10 cellular contexts compared by ENCODE assay signal in the genomic region with DNA sequence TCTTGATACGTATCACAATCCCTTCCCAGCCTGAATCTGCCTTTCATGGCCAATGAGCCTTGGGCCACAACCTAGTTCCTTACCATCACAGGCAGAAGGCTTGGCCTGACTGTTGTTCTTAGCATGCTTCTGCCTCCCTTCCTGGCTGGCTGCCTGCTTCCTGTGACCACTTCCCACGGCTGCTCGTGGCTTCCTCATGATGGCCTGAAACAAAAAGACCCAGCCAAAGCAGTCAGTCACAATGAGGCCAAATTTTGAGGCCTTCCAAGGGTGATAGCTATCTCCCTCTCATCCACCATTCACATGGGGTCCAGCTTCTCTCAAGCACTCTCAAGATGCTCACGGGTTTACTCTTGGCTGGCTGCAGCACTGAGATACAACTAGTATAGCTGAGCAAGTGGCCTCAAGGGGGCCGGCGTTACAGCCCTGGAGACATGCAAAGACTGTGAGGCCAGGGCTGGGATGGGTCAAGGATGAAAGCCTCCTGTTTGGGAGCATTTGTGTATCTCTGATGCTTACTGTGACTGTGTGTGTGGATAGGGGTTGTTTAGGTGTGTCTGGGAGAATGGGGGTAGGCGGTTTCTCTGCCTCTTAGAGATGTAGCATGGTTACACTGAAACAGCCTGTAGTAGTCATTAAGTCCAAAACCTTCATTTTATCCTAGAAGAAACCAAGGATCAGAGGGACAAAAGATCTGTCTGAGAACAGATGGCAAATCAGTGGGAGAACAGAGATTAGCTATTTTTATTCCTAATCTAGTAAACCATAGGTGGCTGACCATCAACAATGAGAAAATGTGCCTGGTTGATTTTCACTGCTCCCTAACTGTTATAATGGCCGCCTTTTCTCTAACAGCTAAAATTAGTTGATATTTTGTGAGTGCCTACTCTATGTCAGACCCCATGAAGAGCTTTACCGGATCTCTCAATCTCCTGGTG. TPM values are rescaled to one million over a fixed set of nuclear protein-coding genes. Genes with fewer than 3 reads are reported as not detected.
DNase-seq lines count a peak whose midpoint lies in the region; ATAC-seq and TF ChIP-seq lines count a peak whose summit lies in the region.
"Had no signal": no experiment of that assay in that cellular context is flagged by ENCODE, and none has a peak within 500 bp of the region (broad histone marks: within the 10 kb centered on the region; RNA-seq: fewer than 3 reads in every experiment).

No MANE protein-coding gene starts in this region.

- H3K9me3 ChIP-seq in DND-41 (ENCODE audit: insufficient read depth, low read length, severe bottlenecking) (no peaks in the 10 kb centered on the region), Loucy (ENCODE audit: insufficient read depth, low read depth, low read length) (no peaks in the 10 kb centered on the region)
- no peaks in the 10 kb centered on the region for H3K9me3 ChIP-seq in naive thymus-derived CD4-positive, alpha-beta T cell (ENCODE audit: control insufficient read depth in 2 of 3, low read length in 3 of 3)
- H3K9me3 ChIP-seq: SK-N-SH had no signal

- peak overlapping the region in 5 of 9 donors; percentile 4 to 78 (median 51) for H3K27ac Mint-ChIP-seq in naive thymus-derived CD4-positive, alpha-beta T cell
- no peak overlapping the region for H3K27ac Mint-ChIP-seq in mesothelial cell of epicardium

- H3K79me2 ChIP-seq in DND-41 (ENCODE audit: insufficient read depth, low read length) (peaks cover 15% of the 10 kb centered on the region), Loucy (ENCODE audit: insufficient read depth, low read length) (peaks cover 31% of the 10 kb centered on the region)

- intact Hi-C loops in naive thymus-derived CD4-positive, alpha-beta T cell (cut with micrococcal nuclease): no loop called here

- CTCF ChIA-PET in naive thymus-derived CD4-positive, alpha-beta T cell (lab: Charles Lee): interaction anchor here (0.8 kb wide), 1 partner anchor 31 kb away, joined by 3 read pairs; no protein-coding TSS in a partner anchor

- H3F3A ChIP-seq in Loucy (ENCODE audit: low read depth): no peaks in the 10 kb centered on the region

- H3K4me3 ChIP-seq in DND-41 (ENCODE audit: low read depth in 1 of 2, low read length in 2 of 2) (no peak overlapping the region), Loucy (ENCODE audit: low read length, poor library complexity, severe bottlenecking) (peak overlapping the region; percentile 38)
- H3K4me3 ChIP-seq in naive thymus-derived CD4-positive, alpha-beta T cell (ENCODE audit: low read length): no peak overlapping the region

- H3K27me3 Mint-ChIP-seq in naive thymus-derived CD4-positive, alpha-beta T cell: no peaks in the 10 kb centered on the region
- no peaks in the 10 kb centered on the region for H3K27me3 Mint-ChIP-seq in mesothelial cell of epicardium (ENCODE audit: low read depth)

- no peaks in the 10 kb centered on the region for H3K27me3 ChIP-seq in DND-41 (ENCODE audit: insufficient read depth, low read length, poor library complexity)
- H3K27me3 ChIP-seq in Loucy (ENCODE audit: insufficient read depth, low read length, poor library complexity, severe bottlenecking): no peaks in the 10 kb centered on the region
- H3K27me3 ChIP-seq in naive thymus-derived CD4-positive, alpha-beta T cell (ENCODE audit: control insufficient read depth in 2 of 2, insufficient read depth in 2 of 2, low read length in 2 of 2): no peaks in the 10 kb centered on the region

- H3K4me1 ChIP-seq in DND-41 (ENCODE audit: insufficient read depth, low read length) (peaks cover 11% of the 10 kb centered on the region), Loucy (ENCODE audit: insufficient read depth, low read length, poor library complexity, severe bottlenecking) (peaks cover 46% of the 10 kb centered on the region)
- H3K4me1 ChIP-seq in naive thymus-derived CD4-positive, alpha-beta T cell (ENCODE audit: control insufficient read depth in 2 of 2, insufficient read depth in 2 of 2, low read length in 2 of 2): peaks cover 10 to 13% of the 10 kb centered on the region in 2 donors

- H3K36me3 Mint-ChIP-seq in naive thymus-derived CD4-positive, alpha-beta T cell: peaks cover 4 to 31% (median 11%) of the 10 kb centered on the region in 5 donors
- peaks cover 7% of the 10 kb centered on the region for H3K36me3 Mint-ChIP-seq in mesothelial cell of epicardium

- H2AFZ ChIP-seq in DND-41 (ENCODE audit: low read depth, low read length) (no peak overlapping the region), Loucy (ENCODE audit: low read length) (peak overlapping the region; percentile 67)

- H3K9me3 Mint-ChIP-seq in naive thymus-derived CD4-positive, alpha-beta T cell: no peaks in the 10 kb centered on the region
- H3K9me3 Mint-ChIP-seq in mesothelial cell of epicardium: no peaks in the 10 kb centered on the region

- H3K9ac ChIP-seq in DND-41 (ENCODE audit: low read depth, low read length) (no peak overlapping the region), Loucy (ENCODE audit: low read depth, low read length, poor library complexity, severe bottlenecking) (peak overlapping the region; percentile 57)
- H3K9ac ChIP-seq: SK-N-SH had no signal

- TF ChIP-seq CTCF in DND-41 (IDR thresholded peaks at IDR 0.05; ENCODE audit: borderline replicate concordance, extremely low read depth, low read length, poor library complexity, severe bottlenecking) (no peak), Loucy (conservative IDR thresholded peaks at IDR 0.05; ENCODE audit: low read length) (peak; percentile 61), mesothelial cell of epicardium (IDR thresholded peaks at IDR 0.05; ENCODE audit: unreplicated experiment) (no peak)

- H3K36me3 ChIP-seq in DND-41 (ENCODE audit: insufficient read depth, low read length): peaks cover 47% of the 10 kb centered on the region
- H3K36me3 ChIP-seq in Loucy (ENCODE audit: insufficient read depth, low read length): peaks cover 22% of the 10 kb centered on the region; the same call in 1 of the 2 replicates
- H3K36me3 ChIP-seq in naive thymus-derived CD4-positive, alpha-beta T cell (ENCODE audit: control insufficient read depth in 2 of 3, insufficient read depth in 3 of 3, low read length in 3 of 3): peaks cover 0 to 43% (median 8%) of the 10 kb centered on the region in 3 experiments

- H4K20me1 ChIP-seq in DND-41 (ENCODE audit: insufficient read depth, low read length) (no peaks in the 10 kb centered on the region), Loucy (ENCODE audit: insufficient read depth, low read length, poor library complexity, severe bottlenecking) (no peaks in the 10 kb centered on the region)

- POLR2A ChIA-PET in naive thymus-derived CD4-positive, alpha-beta T cell (lab: Charles Lee): interaction anchor here (0.7 to 0.8 kb wide), 2 partner anchors 58 to 159 kb away, joined by 3 read pairs; no protein-coding TSS in a partner anchor

- no peak overlapping the region for H3K4me2 ChIP-seq in DND-41 (ENCODE audit: insufficient read depth, low read length)
- peak overlapping the region; percentile 57 for H3K4me2 ChIP-seq in Loucy (ENCODE audit: low read depth, low read length, poor library complexity, severe bottlenecking)
- H3K4me2 ChIP-seq: SK-N-SH had no signal

- no peaks in the 10 kb centered on the region for H3K9me2 ChIP-seq in Loucy (replicated peaks; ENCODE audit: low read depth, low read length)
- H3K9me2 ChIP-seq: SK-N-SH had no signal

- ATAC-seq in DND-41 (ENCODE audit: insufficient read depth, low read depth) (no peak), HG02973 (IDR thresholded peaks at IDR 0.05; ENCODE audit: unreplicated experiment) (no peak), GM19467 (IDR thresholded peaks at IDR 0.05; ENCODE audit: unreplicated experiment) (no peak)
- no peak for ATAC-seq in naive thymus-derived CD4-positive, alpha-beta T cell

- DNase-seq in DND-41 (peak; percentile 19), cerebellum (ENCODE audit: low spot score) (peak; percentile 83), mesothelial cell of epicardium (ENCODE audit: low spot score in 2 of 2, unreplicated experiment in 2 of 2) (no peak), DMS 273 (lab: John Stamatoyannopoulos, UW; ENCODE audit: unreplicated experiment) (no peak)
- DNase-seq in naive thymus-derived CD4-positive, alpha-beta T cell: no peak
- DNase-seq: kidney, SK-N-SH had no signal

- no peak overlapping the region for H3K27ac ChIP-seq in DND-41 (ENCODE audit: low read length)
- H3K27ac ChIP-seq in naive thymus-derived CD4-positive, alpha-beta T cell (ENCODE audit: low read depth, low read length): no peak overlapping the region

- H3K4me3 Mint-ChIP-seq in naive thymus-derived CD4-positive, alpha-beta T cell: peak overlapping the region in 1 of 10 donors; percentile 6
- H3K4me3 Mint-ChIP-seq in mesothelial cell of epicardium: no peak overlapping the region

- peaks cover 24 to 49% (median 44%) of the 10 kb centered on the region in 7 donors for H3K4me1 Mint-ChIP-seq in naive thymus-derived CD4-positive, alpha-beta T cell
- H3K4me1 Mint-ChIP-seq in mesothelial cell of epicardium: peaks cover 9% of the 10 kb centered on the region

RNA-seq across cellular contexts. Expression of a gene that starts 5.4 kb away (rescaled TPM):
- total RNA-seq in cerebellum (8.5 TPM), mesothelial cell of epicardium (10.9 to 14.0 TPM (median 13.2 TPM) in 3 replicates)
- 10 to 100 TPM; 20.6 to 53.3 (median 25.7) TPM for total RNA-seq in naive thymus-derived CD4-positive, alpha-beta T cell
- 10 to 100 TPM; 16.7 to 20.5 TPM for polyA plus RNA-seq in naive thymus-derived CD4-positive, alpha-beta T cell

RNA-seq across cellular contexts. Expression of a gene that starts 5.7 kb away (rescaled TPM):
- total RNA-seq in cerebellum (18.4 TPM), mesothelial cell of epicardium (39.5 to 43.1 TPM (median 43.0 TPM) in 3 replicates)
- total RNA-seq in naive thymus-derived CD4-positive, alpha-beta T cell: 10 to 100 TPM; 56.7 to 85.4 (median 67.7) TPM
- 10 to 100 TPM; 17.7 to 31.5 TPM for polyA plus RNA-seq in naive thymus-derived CD4-positive, alpha-beta T cell

RNA-seq across cellular contexts. Expression of a gene that starts 7.9 kb away (rescaled TPM):
- total RNA-seq in cerebellum: 1.3 TPM
- total RNA-seq in naive thymus-derived CD4-positive, alpha-beta T cell: 1 to 10 TPM in 1 of 5 experiments, under 1 TPM in 4; 0.32 to 6.7 (median 0.68) TPM
- polyA plus RNA-seq in naive thymus-derived CD4-positive, alpha-beta T cell: 1 to 10 TPM in 1 of 2 donors, under 1 TPM in 1; 0.69 to 1.0 TPM
- 2.1 to 2.8 TPM (median 2.4 TPM) in 3 replicates for total RNA-seq in mesothelial cell of epicardium

Comparison
In these comparisons a context has a peak if more than half of its experiments do, and no peak if none do; other contexts are left out.
1. DNase-seq: peak in DND-41 (single experiment) and cerebellum (single experiment); none in naive thymus-derived CD4-positive, alpha-beta T cell (0 of 9), mesothelial cell of epicardium (0 of 2) and DMS 273 (single experiment).